ENCODE assay signal across 2 cellular contexts in genomic region chr2:239249781-239250180, GRCh38.
TF ChIP-seq lines count a peak whose summit lies in the region.

No MANE protein-coding gene starts in this region.

TF ChIP-seq in SK-N-SH treated with all-trans-retinoic acid at 6 μM for 48 hours, 23 proteins besides CTCF, POLR2A, EP300 and RAD21 (continued from another document):
- no peak for TF ChIP-seq CSRNP3 (CRISPR knock-in tag; IDR thresholded peaks at IDR 0.05)
- TF ChIP-seq ZNF565 (CRISPR knock-in tag; conservative IDR thresholded peaks at IDR 0.05; ENCODE audit: low read depth): no peak

TF ChIP-seq in SK-N-SH, 30 proteins besides CTCF, POLR2A, EP300 and RAD21 (continued from another document):
- no peak for TF ChIP-seq REST (IDR thresholded peaks at IDR 0.05; ENCODE audit: low read depth, low read length)
- no peak for TF ChIP-seq ZBTB33 (IDR thresholded peaks at IDR 0.05; ENCODE audit: borderline replicate concordance, low read depth)
- no peak for TF ChIP-seq IRF3 (IDR thresholded peaks at IDR 0.05; ENCODE audit: low read depth, low read length)
- no peak for TF ChIP-seq RXRA (IDR thresholded peaks at IDR 0.05; ENCODE audit: borderline replicate concordance, low read depth)
- no peak for TF ChIP-seq GABPA (IDR thresholded peaks at IDR 0.05; ENCODE audit: low read depth)
- no peak for TF ChIP-seq SIN3A (IDR thresholded peaks at IDR 0.05; ENCODE audit: borderline replicate concordance, low read depth, low read length)
- no peak for TF ChIP-seq NRF1 (IDR thresholded peaks at IDR 0.05; ENCODE audit: low read depth, low read length)
- TF ChIP-seq FOSL2 (IDR thresholded peaks at IDR 0.05; ENCODE audit: borderline replicate concordance, low read depth): no peak
